ENCODE assay signal across 21 cellular contexts in the genomic region with DNA sequence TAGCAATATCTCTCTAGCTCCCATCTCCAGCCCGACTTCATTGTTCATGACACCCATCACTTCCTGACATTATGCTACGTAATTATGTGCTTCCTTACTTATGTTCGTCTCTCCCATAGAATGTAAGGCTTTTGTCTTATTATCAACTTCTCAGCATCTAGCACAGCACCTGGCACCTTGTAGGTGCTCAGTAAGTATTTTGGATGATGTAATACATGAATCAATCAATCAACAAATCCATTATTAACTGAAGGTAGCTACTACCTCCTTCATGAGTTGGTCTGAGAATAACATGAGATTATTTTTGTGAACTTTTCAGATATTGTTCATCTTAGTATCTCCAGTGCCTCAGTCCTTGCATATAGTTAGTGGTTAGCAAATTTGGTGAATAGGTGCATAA.
"Had no signal": no experiment of that assay in that cellular context is flagged by ENCODE, and none has a peak within 500 bp of the region (broad histone marks: within the 10 kb centered on the region; RNA-seq: fewer than 3 reads in every experiment).

No MANE protein-coding gene starts in this region.

- H3K27ac ChIP-seq: esophagus muscularis mucosa, left lung had no signal

- FAIRE-seq: bronchial epithelial cell, kidney had no signal

- H3K4me3 ChIP-seq: esophagus muscularis mucosa, left lung had no signal

- H3K4me1 ChIP-seq: left lung had no signal

- H3K36me3 ChIP-seq: esophagus muscularis mucosa, left lung had no signal

- ATAC-seq: activated CD8-positive, alpha-beta T cell treated with anti-CD3 and anti-CD28 coated beads for 36 hours; activated naive CD8-positive, alpha-beta T cell treated with anti-CD3 and anti-CD28 coated beads, Interleukin-2, amount 50 U/mL, for 24 hours had no signal

- DNase-seq: activated B cell treated with CpG ODN at 0.5 μM for 24 hours; activated CD4-positive, alpha-beta T cell treated with anti-CD3 and anti-CD28 coated beads for 48 hours; activated CD8-positive, alpha-beta T cell treated with anti-CD3 and anti-CD28 coated beads for 36 hours; activated naive CD4-positive, alpha-beta T cell treated with anti-CD3 and anti-CD28 coated beads for 36 hours; activated naive CD8-positive, alpha-beta T cell treated with anti-CD3 and anti-CD28 coated beads, Interleukin-2, amount 50 U/mL, for 24 hours; activated T-cell treated with anti-CD3 and anti-CD28 coated beads, Interleukin-2, amount 50 U/mL, for 1 hour; cerebellar nuclear complex; effector CD4-positive, alpha-beta T cell; hypothalamus; kidney; midbrain; posterior cingulate gyrus; stimulated activated CD4-positive, alpha-beta T cell treated with anti-CD3 and anti-CD28 coated beads, Interleukin-12 subunit alpha, Interleukin-12 subunit beta, amount 100 ng/mL, for 4 hours; stimulated activated CD4-positive, alpha-beta T cell treated with anti-CD3 and anti-CD28 coated beads, Interleukin-1b, Interleukin-23, amount 100 ng/mL, for 48 hours; stimulated activated CD8-positive, alpha-beta memory T cell treated with anti-CD3 and anti-CD28 coated beads, Interleukin-4, amount 100 ng/mL, for 48 hours; stimulated activated naive CD4-positive, alpha-beta T cell; T-helper 1 cell; T-helper 9 cell had no signal

- H3K9me3 ChIP-seq: left lung had no signal

- H3K27me3 ChIP-seq: esophagus muscularis mucosa had no signal
